ENCODE assay signal across 19 cellular contexts in genomic region chr15:47135279-47135678, GRCh38.
"Had no signal": no experiment of that assay in that cellular context is flagged by ENCODE, and none has a peak within 500 bp of the region (broad histone marks: within the 10 kb centered on the region; RNA-seq: fewer than 3 reads in every experiment).

No MANE protein-coding gene starts in this region.

- ATAC-seq: gastroesophageal sphincter; left cardiac atrium; left ventricle myocardium superior; psoas muscle; right lobe of liver; stimulated activated memory B cell treated with anti-CD40 and anti-IgM and Interleukin-4, amounts not matched to agents 10 μg/mL and 1 μg/mL and 100 μg/mL, for 72 hours had no signal

- H3K27me3 ChIP-seq: esophagus squamous epithelium, gastroesophageal sphincter, right lobe of liver, tibial artery, upper lobe of left lung, uterus had no signal

- H3K27ac ChIP-seq: esophagus squamous epithelium, gastroesophageal sphincter, parathyroid adenoma, psoas muscle, right lobe of liver, tibial artery, upper lobe of left lung, uterus had no signal

- H3K36me3 ChIP-seq: esophagus squamous epithelium, gastroesophageal sphincter, right lobe of liver, tibial artery, upper lobe of left lung, uterus had no signal

- DNase-seq: dermis blood vessel endothelial cell; esophagus squamous epithelium; foreskin fibroblast; immature natural killer cell; left cardiac atrium; left ventricle myocardium superior; mesenchymal stem cell; naive B cell; psoas muscle; retina; right lobe of liver; stimulated activated CD4-positive, alpha-beta T cell treated with anti-CD3 and anti-CD28 coated beads, Interleukin-4, amount 100 ng/mL, for 24 hours; tibial artery; upper lobe of left lung; uterus had no signal

- H3K4me3 ChIP-seq: esophagus squamous epithelium, gastroesophageal sphincter, lung, psoas muscle, right lobe of liver, tibial artery, upper lobe of left lung, uterus had no signal

- H3K9me3 ChIP-seq: esophagus squamous epithelium, gastroesophageal sphincter, psoas muscle, right lobe of liver, upper lobe of left lung, uterus had no signal

- H3K9ac ChIP-seq: parathyroid adenoma had no signal

- H3K79me2 ChIP-seq: parathyroid adenoma had no signal

- H2AFZ ChIP-seq: parathyroid adenoma had no signal
